Comparison of ENCODE assay signal across 9 cellular contexts in genomic region chr12:1628671-1629337, GRCh38. TPM values are rescaled to one million over a fixed set of nuclear protein-coding genes. Genes with fewer than 3 reads are reported as not detected.
A peak's percentile ranks its signal among the peaks of the same experiment; 100 is the strongest.
DNase-seq lines count a peak whose midpoint lies in the region; ATAC-seq and TF ChIP-seq lines count a peak whose summit lies in the region.
"Had no signal": no experiment of that assay in that cellular context is flagged by ENCODE, and none has a peak within 500 bp of the region (broad histone marks: within the 10 kb centered on the region; RNA-seq: fewer than 3 reads in every experiment).

TSS of gene WNT5B (plus strand) at chr12:1629231. CDS start at chr12:1631355, 2,124 bp downstream.

- in situ Hi-C loops in KBM-7 (cut with MboI; ENCODE audit: low pct_unique_long_range_greater_than_20kb, low sequenced_read_pairs) = loop anchor here (10.0 kb wide), 1 partner anchor 306 kb away; no protein-coding TSS in a partner anchor

- intact Hi-C loops in PC-9 (cut with micrococcal nuclease; ENCODE audit: unreplicated experiment) (no loop called here), psoas muscle (cut with DNase I) (no loop called here)

- POLR2A ChIA-PET in PC-9 (lab: Charles Lee; ENCODE audit: unreplicated experiment) = no interaction called here

- DNase-seq in Daoy (ENCODE audit: low read depth) (no peak), PC-9 (no peak), fibroblast of the aortic adventitia (ENCODE audit: low read depth) (no peak), psoas muscle (no peak), D341Med (ENCODE audit: low spot score) (no peak), AG08396 (ENCODE audit: low spot score) (no peak), KBM-7 (no peak)
- DNase-seq: SHP77 treated with DMSO at 0.1 percent for 48 hours had no signal

- no peaks in the 10 kb centered on the region for H3K4me1 ChIP-seq in PC-9 (replicated peaks; ENCODE audit: insufficient read depth)
- peaks cover 13% of the 10 kb centered on the region for H3K4me1 ChIP-seq in psoas muscle

- no peak within 1 kb of the TSS for H3K27ac ChIP-seq in PC-9
- no peak within 1 kb of the TSS for H3K27ac ChIP-seq in psoas muscle

- TF ChIP-seq CTCF in PC-9 (conservative IDR thresholded peaks at IDR 0.05) (no peak), fibroblast of the aortic adventitia (IDR thresholded peaks at IDR 0.05; ENCODE audit: insufficient read depth, low read length) (no peak), psoas muscle (IDR thresholded peaks at IDR 0.05) (no peak)

- H3K36me3 ChIP-seq in PC-9 (ENCODE audit: low read depth) (no peaks in the 10 kb centered on the region), psoas muscle (ENCODE audit: insufficient read depth in 1 of 2, low read depth in 1 of 2) (no peaks in the 10 kb centered on the region)

- 49 to 60% (median 59%) methylated on average over 17 of the region's 17 CpGs for WGBS in psoas muscle, 3 donors

- no TSS peak for BruUV-seq in PC-9 (replicated peaks; lab: Mats Ljungman, UMichigan)

- no peaks in the 10 kb centered on the region for H4K20me1 ChIP-seq in PC-9 (ENCODE audit: insufficient read depth)

- no peaks in the 10 kb centered on the region for H3K79me2 ChIP-seq in PC-9 (ENCODE audit: low read depth)

- peak within 1 kb of the TSS; percentile 62 for H3K4me2 ChIP-seq in PC-9

- H2AFZ ChIP-seq in PC-9 = no peak within 1 kb of the TSS

- CTCF ChIA-PET in PC-9 (lab: Charles Lee) = interaction anchor here (1.8 kb wide), 1 partner anchor 511 kb away, joined by 23 read pairs; no protein-coding TSS in a partner anchor

- H3K9me2 ChIP-seq in PC-9 (ENCODE audit: insufficient read depth) = no peaks in the 10 kb centered on the region

- H3K27me3 ChIP-seq in PC-9 (ENCODE audit: insufficient read depth, low read depth) (peaks cover 66% of the 10 kb centered on the region), psoas muscle (ENCODE audit: insufficient read depth in 3 of 3, low read length in 2 of 3) (peaks cover 0 to 39% (median 20%) of the 10 kb centered on the region in 3 donors)

- no peaks in the 10 kb centered on the region for H3K9me3 ChIP-seq in PC-9 (ENCODE audit: insufficient read depth, low read depth)
- no peaks in the 10 kb centered on the region for H3K9me3 ChIP-seq in psoas muscle

- H3F3A ChIP-seq in PC-9 (ENCODE audit: insufficient read depth, low read depth) = no peaks in the 10 kb centered on the region

- H3K4me3 ChIP-seq in PC-9 = peak within 1 kb of the TSS; percentile 35; the same call in 1 of the 2 replicates
- peak within 1 kb of the TSS; percentile 50 for H3K4me3 ChIP-seq in fibroblast of the aortic adventitia (ENCODE audit: low read depth, low read length)
- H3K4me3 ChIP-seq in psoas muscle = peak within 1 kb of the TSS; percentile 61

- ATAC-seq in psoas muscle (no peak), esophagus mucosa (no peak)

RNA-seq across cellular contexts. Expression of gene WNT5B, which starts in this region (rescaled TPM):
- 58.7 and 72.9 TPM in 2 replicates for total RNA-seq in Daoy (2014; rRNA removed; shearing (Covaris generic))
- total RNA-seq in PC-9 (2021) (33.1 and 50.2 TPM in 2 replicates), fibroblast of the aortic adventitia (ENCODE audit: low replicate concordance) (3.1 and 16.6 TPM in 2 replicates), psoas muscle (1 to 10 TPM in 3 of 4 donors, under 1 TPM in 1; 0.46 to 4.8 (median 1.6) TPM), esophagus mucosa (9.8 TPM)
- polyA plus RNA-seq in psoas muscle = under 1 TPM; 0.43 to 0.80 (median 0.49) TPM
